In the genomic region with DNA sequence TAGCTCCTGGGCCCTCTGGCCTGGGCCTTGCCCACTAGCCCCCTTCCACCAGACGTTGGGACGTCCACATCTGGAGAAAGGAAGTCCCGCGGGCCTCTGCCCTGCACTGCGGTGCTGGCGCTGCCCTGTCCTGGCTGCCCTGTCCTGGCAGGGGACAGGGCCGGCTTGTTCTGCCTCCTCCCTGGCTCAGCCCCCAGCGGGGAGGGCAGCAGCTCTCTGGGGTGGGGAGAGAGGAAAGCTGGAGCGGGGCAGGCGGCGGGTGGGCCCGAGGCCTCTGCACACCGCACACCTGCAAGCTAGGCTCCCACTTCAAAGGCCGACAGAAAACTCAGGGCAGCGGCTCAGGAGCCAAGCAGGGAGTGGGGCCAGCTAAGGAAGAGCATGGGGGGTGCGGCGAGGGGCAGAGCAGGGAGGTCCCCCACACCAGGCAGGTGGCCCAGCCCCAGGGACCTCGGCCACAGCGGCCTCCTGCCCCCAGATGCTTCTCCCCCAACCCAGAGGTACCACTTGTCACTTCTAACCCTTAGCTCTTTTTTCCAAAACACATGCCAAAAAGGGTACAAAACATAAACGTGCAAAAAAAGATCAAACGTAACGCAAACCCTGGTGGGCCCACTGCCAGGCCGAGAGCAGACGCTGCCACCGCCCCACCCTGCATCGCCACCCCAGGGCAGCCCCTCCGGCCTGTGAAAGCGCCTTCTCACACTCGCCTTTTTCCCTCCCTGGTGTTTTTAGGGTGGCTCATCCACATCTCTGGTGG, we compare ENCODE assay signal across 12 cellular contexts. TPM values are rescaled to one million over a fixed set of nuclear protein-coding genes. Genes with fewer than 3 reads are reported as not detected.
DNase-seq lines count a peak whose midpoint lies in the region; TF ChIP-seq lines count a peak whose summit lies in the region.
"Had no signal": no experiment of that assay in that cellular context is flagged by ENCODE, and none has a peak within 500 bp of the region (broad histone marks: within the 10 kb centered on the region; RNA-seq: fewer than 3 reads in every experiment).

No MANE protein-coding gene starts in this region.

- H2AFZ ChIP-seq in PC-9, result no peak overlapping the region

- BruUV-seq in MCF 10A (replicated peaks; lab: Mats Ljungman, UMichigan) (no TSS peak), PC-9 (replicated peaks; lab: Mats Ljungman, UMichigan) (no TSS peak)

- H4K20me1 ChIP-seq in PC-9 (ENCODE audit: insufficient read depth), result no peaks in the 10 kb centered on the region

- H3K9me3 ChIP-seq in breast epithelium (no peaks in the 10 kb centered on the region), tibial nerve (no peaks in the 10 kb centered on the region), PC-9 (ENCODE audit: insufficient read depth, low read depth) (no peaks in the 10 kb centered on the region)
- H3K9me3 ChIP-seq in CD4-positive, alpha-beta memory T cell (ENCODE audit: control insufficient read depth in 1 of 2, low read length in 2 of 2), result no peaks in the 10 kb centered on the region
- H3K9me3 ChIP-seq: esophagus squamous epithelium, thoracic aorta had no signal

- TF ChIP-seq EP300 in tibial nerve (IDR thresholded peaks at IDR 0.05), result no peak

- H3K27ac Mint-ChIP-seq in MCF 10A (ENCODE audit: low read depth, unreplicated experiment), result no peak overlapping the region
- H3K27ac Mint-ChIP-seq in activated naive CD8-positive, alpha-beta T cell treated with anti-CD3 and anti-CD28 coated beads for 36 hours, result peak overlapping the region; percentile 65
- H3K27ac Mint-ChIP-seq in CD4-positive, alpha-beta memory T cell, result peak overlapping the region in 2 of 7 donors; percentile 5 to 65

- DNase-seq in breast epithelium (ENCODE audit: low spot score in 2 of 2), result peak; percentile 14 to 40
- no peak for DNase-seq in MCF 10A (ENCODE audit: unreplicated experiment)
- no peak for DNase-seq in activated naive CD8-positive, alpha-beta T cell treated with anti-CD3 and anti-CD28 coated beads for 36 hours
- DNase-seq in mucosa of gallbladder (ENCODE audit: low spot score), result peak; percentile 9
- DNase-seq in tibial nerve (ENCODE audit: low spot score in 2 of 2), result peak; percentile 4 to 11
- no peak for DNase-seq in PC-9
- no peak for DNase-seq in NCI-H345 treated with DMSO at 0.1 percent for 48 hours (lab: John Stamatoyannopoulos, UW; ENCODE audit: unreplicated experiment)
- DNase-seq in CD4-positive, alpha-beta memory T cell, result no peak
- DNase-seq: esophagus squamous epithelium, hypothalamus, NCI-H2029 treated with DMSO at 0.1 percent for 48 hours had no signal

- CTCF ChIA-PET in MCF 10A (lab: Yijun Ruan, JAX) (no interaction called here), PC-9 (lab: Charles Lee) (interaction anchor here (0.5 kb wide), 1 partner anchor 11 kb away, joined by 15 read pairs; no protein-coding TSS in a partner anchor)
- CTCF ChIA-PET in CD4-positive, alpha-beta memory T cell (lab: Charles Lee; ENCODE audit: partially characterized antibody), result no interaction called here

- H3K4me2 ChIP-seq in PC-9, result no peak overlapping the region

- H3K4me3 ChIP-seq in breast epithelium (no peak overlapping the region), tibial nerve (no peak overlapping the region), PC-9 (no peak overlapping the region)
- no peak overlapping the region for H3K4me3 ChIP-seq in CD4-positive, alpha-beta memory T cell (ENCODE audit: low read length in 2 of 2)
- H3K4me3 ChIP-seq: esophagus squamous epithelium, thoracic aorta had no signal

- POLR2A ChIA-PET in MCF 10A (lab: Yijun Ruan, JAX), result no interaction called here
- POLR2A ChIA-PET in PC-9 (lab: Charles Lee; ENCODE audit: unreplicated experiment), result no interaction called here
- POLR2A ChIA-PET in CD4-positive, alpha-beta memory T cell (lab: Charles Lee; ENCODE audit: partially characterized antibody), result no interaction called here

- H3K9me2 ChIP-seq in PC-9 (ENCODE audit: insufficient read depth), result no peaks in the 10 kb centered on the region

- no peak overlapping the region for H3K4me3 Mint-ChIP-seq in MCF 10A (ENCODE audit: unreplicated experiment)
- no peak overlapping the region for H3K4me3 Mint-ChIP-seq in activated naive CD8-positive, alpha-beta T cell treated with anti-CD3 and anti-CD28 coated beads for 36 hours
- no peak overlapping the region for H3K4me3 Mint-ChIP-seq in CD4-positive, alpha-beta memory T cell

- H3K79me2 ChIP-seq in PC-9 (ENCODE audit: low read depth), result no peaks in the 10 kb centered on the region

- TF ChIP-seq CTCF in breast epithelium (IDR thresholded peaks at IDR 0.05) (no peak), MCF 10A (IDR thresholded peaks at IDR 0.05; ENCODE audit: unreplicated experiment) (no peak), tibial nerve (IDR thresholded peaks at IDR 0.05) (no peak), PC-9 (conservative IDR thresholded peaks at IDR 0.05) (no peak)

- no peaks in the 10 kb centered on the region for H3K27me3 ChIP-seq in breast epithelium
- H3K27me3 ChIP-seq in tibial nerve, result no peaks in the 10 kb centered on the region
- H3K27me3 ChIP-seq in PC-9 (ENCODE audit: insufficient read depth, low read depth), result no peaks in the 10 kb centered on the region
- no peaks in the 10 kb centered on the region for H3K27me3 ChIP-seq in CD4-positive, alpha-beta memory T cell (ENCODE audit: insufficient read depth, low read length)

- H3K36me3 Mint-ChIP-seq in MCF 10A (ENCODE audit: insufficient read depth, unreplicated experiment), result peaks cover 16% of the 10 kb centered on the region
- peaks cover 2% of the 10 kb centered on the region for H3K36me3 Mint-ChIP-seq in activated naive CD8-positive, alpha-beta T cell treated with anti-CD3 and anti-CD28 coated beads for 36 hours
- no peaks in the 10 kb centered on the region for H3K36me3 Mint-ChIP-seq in CD4-positive, alpha-beta memory T cell

- H3K36me3 ChIP-seq in breast epithelium (no peaks in the 10 kb centered on the region), tibial nerve (peaks cover 0 to 12% (median 0%) of the 10 kb centered on the region in 3 donors), PC-9 (ENCODE audit: low read depth) (no peaks in the 10 kb centered on the region)
- H3K36me3 ChIP-seq in CD4-positive, alpha-beta memory T cell (ENCODE audit: insufficient read depth, low read length), result no peaks in the 10 kb centered on the region
- H3K36me3 ChIP-seq: esophagus squamous epithelium, thoracic aorta had no signal

- H3K27ac ChIP-seq in breast epithelium (peak overlapping the region in 1 of 2 donors; percentile 55), tibial nerve (no peak overlapping the region), PC-9 (no peak overlapping the region)
- no peak overlapping the region for H3K27ac ChIP-seq in CD4-positive, alpha-beta memory T cell (ENCODE audit: low read depth, low read length)
- H3K27ac ChIP-seq: thoracic aorta had no signal

- peaks cover 12% of the 10 kb centered on the region; the same call in 1 of the 2 replicates for H3F3A ChIP-seq in PC-9 (ENCODE audit: insufficient read depth, low read depth)

- H3K4me1 ChIP-seq in breast epithelium (peaks cover 9 to 17% of the 10 kb centered on the region in 2 donors), tibial nerve (peaks cover 0 to 40% (median 13%) of the 10 kb centered on the region in 4 donors), PC-9 (replicated peaks; ENCODE audit: insufficient read depth) (peaks cover 17% of the 10 kb centered on the region)
- H3K4me1 ChIP-seq in CD4-positive, alpha-beta memory T cell (ENCODE audit: insufficient read depth, low read length), result peaks cover 17% of the 10 kb centered on the region

- H3K27me3 Mint-ChIP-seq in MCF 10A (ENCODE audit: insufficient read depth, unreplicated experiment), result no peaks in the 10 kb centered on the region
- H3K27me3 Mint-ChIP-seq in activated naive CD8-positive, alpha-beta T cell treated with anti-CD3 and anti-CD28 coated beads for 36 hours, result no peaks in the 10 kb centered on the region
- H3K27me3 Mint-ChIP-seq in CD4-positive, alpha-beta memory T cell, result peaks cover 3 to 9% of the 10 kb centered on the region in 2 donors

- 71 to 72% methylated on average over 28 to 29 of the region's 29 CpGs for WGBS in tibial nerve, 2 donors

- intact Hi-C loops in breast epithelium (cut with DNase I; ENCODE audit: low total_unique reads) (no loop called here), MCF 10A (cut with micrococcal nuclease) (no loop called here), PC-9 (cut with micrococcal nuclease; ENCODE audit: unreplicated experiment) (no loop called here)
- intact Hi-C loops in CD4-positive, alpha-beta memory T cell (cut with micrococcal nuclease), result no loop called here

- no peak for TF ChIP-seq POLR2A in breast epithelium (IDR thresholded peaks at IDR 0.05)
- no peak for TF ChIP-seq POLR2A in tibial nerve (IDR thresholded peaks at IDR 0.05)

- no peaks in the 10 kb centered on the region for H3K9me3 Mint-ChIP-seq in MCF 10A (ENCODE audit: unreplicated experiment)
- H3K9me3 Mint-ChIP-seq in activated naive CD8-positive, alpha-beta T cell treated with anti-CD3 and anti-CD28 coated beads for 36 hours, result no peaks in the 10 kb centered on the region
- no peaks in the 10 kb centered on the region for H3K9me3 Mint-ChIP-seq in CD4-positive, alpha-beta memory T cell

- H3K4me1 Mint-ChIP-seq in MCF 10A (ENCODE audit: insufficient read depth, unreplicated experiment), result peaks cover 12% of the 10 kb centered on the region
- H3K4me1 Mint-ChIP-seq in activated naive CD8-positive, alpha-beta T cell treated with anti-CD3 and anti-CD28 coated beads for 36 hours, result peaks cover 30% of the 10 kb centered on the region
- H3K4me1 Mint-ChIP-seq in CD4-positive, alpha-beta memory T cell, result peaks cover 6 to 21% (median 7%) of the 10 kb centered on the region in 4 donors

RNA-seq across cellular contexts. Expression of a gene that starts 13.5 kb away (rescaled TPM):
- 10 to 100 TPM; 27.1 to 46.9 (median 35.2) TPM for total RNA-seq in breast epithelium
- total RNA-seq in MCF 10A (2022), result 18.0 and 22.0 TPM in 2 replicates
- 1 to 10 TPM in 1 of 2 experiments, under 1 TPM in 1; 0.91 to 1.0 TPM for total RNA-seq in activated naive CD8-positive, alpha-beta T cell treated with anti-CD3 and anti-CD28 coated beads for 36 hours
- total RNA-seq in mucosa of gallbladder, result 40.9 TPM
- 100 to 1,000 TPM; 116 to 226 (median 141) TPM for total RNA-seq in tibial nerve
- 2.8 and 9.6 TPM in 2 replicates for total RNA-seq in PC-9 (2021)
- 10 to 100 TPM; 85.2 to 90.1 TPM for total RNA-seq in CD4-positive, alpha-beta memory T cell
- polyA plus RNA-seq in CD4-positive, alpha-beta memory T cell, result 1 to 10 TPM; 1.6 to 3.2 TPM

Comparison
In these comparisons a context has a peak if more than half of its experiments do, and no peak if none do; other contexts are left out.
1. DNase-seq: peak in breast epithelium (2 of 2), mucosa of gallbladder (single experiment) and tibial nerve (2 of 2); none in MCF 10A (single experiment), activated naive CD8-positive, alpha-beta T cell treated with anti-CD3 and anti-CD28 coated beads for 36 hours (single experiment), PC-9 (0 of 2), NCI-H345 treated with DMSO at 0.1 percent for 48 hours (single experiment) and CD4-positive, alpha-beta memory T cell (0 of 5).